In genomic region chr5:114407783-114408182, GRCh38 we compare ENCODE assay signal across 17 cellular contexts. TPM values are rescaled to one million over a fixed set of nuclear protein-coding genes. Genes with fewer than 3 reads are reported as not detected.
"Had no signal": no experiment of that assay in that cellular context is flagged by ENCODE, and none has a peak within 500 bp of the region (broad histone marks: within the 10 kb centered on the region; RNA-seq: fewer than 3 reads in every experiment).

No MANE protein-coding gene starts in this region.

- H3K27ac Mint-ChIP-seq: activated naive CD8-positive, alpha-beta T cell treated with anti-CD3 and anti-CD28 coated beads, Interleukin-2, amount 10 ng/mL, durations not matched to agents 7 days and 5 days; mesothelial cell of epicardium; stimulated activated naive CD8-positive, alpha-beta T cell treated with anti-CD3 and anti-CD28 coated beads, Interleukin-15, amount 100 ng/mL, for 72 hours; type B pancreatic cell had no signal

- DNase-seq: activated CD4-positive, alpha-beta T cell treated with anti-CD3 and anti-CD28 coated beads, Interleukin-2, amount 50 U/mL, for 1 hour; activated CD8-positive, alpha-beta memory T cell treated with anti-CD3 and anti-CD28 coated beads for 24 hours; activated naive CD4-positive, alpha-beta T cell; activated naive CD8-positive, alpha-beta T cell treated with anti-CD3 and anti-CD28 coated beads, Interleukin-2, amount 10 ng/mL, durations not matched to agents 7 days and 5 days; brain microvascular endothelial cell; effector CD8-positive, alpha-beta T cell; foreskin melanocyte; head of caudate nucleus; kidney glomerular epithelial cell; stimulated activated naive CD8-positive, alpha-beta T cell treated with anti-CD3 and anti-CD28 coated beads, Interleukin-15, amount 100 ng/mL, for 72 hours had no signal

- H3K4me1 Mint-ChIP-seq: activated naive CD8-positive, alpha-beta T cell treated with anti-CD3 and anti-CD28 coated beads, Interleukin-2, amount 10 ng/mL, durations not matched to agents 7 days and 5 days; central memory CD8-positive, alpha-beta T cell; stimulated activated naive CD8-positive, alpha-beta T cell treated with anti-CD3 and anti-CD28 coated beads, Interleukin-15, amount 100 ng/mL, for 72 hours had no signal

- H3K4me1 ChIP-seq: prostate gland had no signal

- H3K9me3 Mint-ChIP-seq: activated naive CD8-positive, alpha-beta T cell treated with anti-CD3 and anti-CD28 coated beads, Interleukin-2, amount 10 ng/mL, durations not matched to agents 7 days and 5 days; central memory CD8-positive, alpha-beta T cell; mesothelial cell of epicardium; stimulated activated naive CD8-positive, alpha-beta T cell treated with anti-CD3 and anti-CD28 coated beads, Interleukin-15, amount 100 ng/mL, for 72 hours; type B pancreatic cell had no signal

- H3K27me3 Mint-ChIP-seq: activated naive CD8-positive, alpha-beta T cell treated with anti-CD3 and anti-CD28 coated beads, Interleukin-2, amount 10 ng/mL, durations not matched to agents 7 days and 5 days; central memory CD8-positive, alpha-beta T cell; stimulated activated naive CD8-positive, alpha-beta T cell treated with anti-CD3 and anti-CD28 coated beads, Interleukin-15, amount 100 ng/mL, for 72 hours; type B pancreatic cell had no signal

- H3K36me3 Mint-ChIP-seq: activated naive CD8-positive, alpha-beta T cell treated with anti-CD3 and anti-CD28 coated beads, Interleukin-2, amount 10 ng/mL, durations not matched to agents 7 days and 5 days; type B pancreatic cell had no signal

- H3K27ac ChIP-seq: brain microvascular endothelial cell, prostate gland had no signal

- H3K9me3 ChIP-seq: prostate gland had no signal

- H3K27me3 ChIP-seq: brain microvascular endothelial cell had no signal

- ATAC-seq: activated CD4-positive, CD25-positive, alpha-beta regulatory T cell treated with anti-CD3 and anti-CD28 coated beads, Interleukin-2, amount 50 U/mL, for 24 hours; sciatic nerve; stimulated activated naive CD8-positive, alpha-beta T cell treated with anti-CD3 and anti-CD28 coated beads, Interleukin-15, amount 100 ng/mL, for 72 hours had no signal

- H3K4me3 ChIP-seq: lung, prostate gland had no signal

- H3K4me3 Mint-ChIP-seq: activated naive CD8-positive, alpha-beta T cell treated with anti-CD3 and anti-CD28 coated beads, Interleukin-2, amount 10 ng/mL, durations not matched to agents 7 days and 5 days; central memory CD8-positive, alpha-beta T cell; mesothelial cell of epicardium; stimulated activated naive CD8-positive, alpha-beta T cell treated with anti-CD3 and anti-CD28 coated beads, Interleukin-15, amount 100 ng/mL, for 72 hours; type B pancreatic cell had no signal

- H3K36me3 ChIP-seq: brain microvascular endothelial cell, prostate gland had no signal

RNA-seq across cellular contexts. Expression of gene KCNN2, which starts 45.9 kb away (rescaled TPM):
- total RNA-seq: activated naive CD8-positive, alpha-beta T cell treated with anti-CD3 and anti-CD28 coated beads, Interleukin-2, amount 10 ng/mL, durations not matched to agents 7 days and 5 days had no signal
